In the genomic region with DNA sequence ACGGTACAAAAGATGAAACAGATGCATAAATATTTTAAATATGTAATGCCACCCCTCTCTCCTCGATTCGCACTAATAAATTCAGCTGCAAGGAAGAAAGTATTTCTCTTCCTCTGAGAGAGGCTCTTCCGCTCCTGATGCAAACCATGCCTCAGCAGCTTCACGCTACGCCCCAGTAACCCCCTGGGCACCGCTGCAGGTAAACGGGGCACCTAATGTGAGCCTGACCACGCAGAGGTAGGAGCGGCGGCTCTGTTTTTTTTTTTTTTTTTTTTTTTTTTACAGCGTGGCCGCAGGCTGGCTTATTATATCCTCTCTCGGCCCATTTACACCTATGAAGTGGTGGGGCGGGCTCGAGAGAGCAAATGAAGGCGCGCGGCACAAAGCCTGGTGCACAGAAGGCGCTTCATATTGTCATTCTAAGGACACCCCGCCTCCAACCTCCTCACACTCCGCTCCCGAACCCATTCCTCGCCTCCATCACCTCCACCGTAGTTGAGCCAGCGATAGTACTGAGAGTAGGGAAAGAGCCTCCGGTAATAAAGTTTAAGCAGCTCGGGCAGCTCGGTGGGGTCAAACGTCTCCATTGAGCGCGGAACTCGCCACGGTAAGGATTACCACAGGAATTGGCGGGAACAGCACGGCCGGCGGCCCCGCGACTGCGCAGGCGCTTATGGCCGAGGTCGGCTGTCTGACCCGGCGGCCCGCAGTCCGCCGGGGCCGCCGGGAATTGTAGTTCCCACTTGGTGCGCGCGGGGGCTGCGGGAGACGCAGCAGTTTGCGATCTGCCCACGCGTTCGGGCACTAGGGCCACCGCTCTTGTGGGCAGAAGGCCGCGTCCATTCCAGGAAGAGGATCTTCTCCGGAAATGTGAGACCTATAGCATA, we compare ENCODE assay signal across 1 cellular context.
A peak's percentile ranks its signal among the peaks of the same experiment; 100 is the strongest.
TF ChIP-seq lines count a peak whose summit lies in the region.

A gene (minus strand): TSS at position 612 of the 887 bp plus-strand sequence. CDS start 25 bp downstream, at position 587.

TF ChIP-seq in liver, 16 proteins besides CTCF, POLR2A, EP300 and RAD21 (continued from another document):
- TF ChIP-seq HNF4A (conservative IDR thresholded peaks at IDR 0.05), result peak in 1 of 2 donors; percentile 23
- TF ChIP-seq NR2F2 (IDR thresholded peaks at IDR 0.05), result no peak
- TF ChIP-seq, protein P1, sequence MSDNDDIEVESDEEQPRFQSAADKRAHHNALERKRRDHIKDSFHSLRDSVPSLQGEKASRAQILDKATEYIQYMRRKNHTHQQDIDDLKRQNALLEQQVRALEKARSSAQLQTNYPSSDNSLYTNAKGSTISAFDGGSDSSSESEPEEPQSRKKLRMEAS (IDR thresholded peaks at IDR 0.05), result no peak
- TF ChIP-seq, protein P2, sequence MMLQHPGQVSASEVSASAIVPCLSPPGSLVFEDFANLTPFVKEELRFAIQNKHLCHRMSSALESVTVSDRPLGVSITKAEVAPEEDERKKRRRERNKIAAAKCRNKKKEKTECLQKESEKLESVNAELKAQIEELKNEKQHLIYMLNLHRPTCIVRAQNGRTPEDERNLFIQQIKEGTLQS (IDR thresholded peaks at IDR 0.05), result no peak
- no peak for TF ChIP-seq HNF4G (IDR thresholded peaks at IDR 0.05)
- no peak for TF ChIP-seq FOXA1 (IDR thresholded peaks at IDR 0.05)
